9 cellular contexts compared by ENCODE assay signal in the genomic region with DNA sequence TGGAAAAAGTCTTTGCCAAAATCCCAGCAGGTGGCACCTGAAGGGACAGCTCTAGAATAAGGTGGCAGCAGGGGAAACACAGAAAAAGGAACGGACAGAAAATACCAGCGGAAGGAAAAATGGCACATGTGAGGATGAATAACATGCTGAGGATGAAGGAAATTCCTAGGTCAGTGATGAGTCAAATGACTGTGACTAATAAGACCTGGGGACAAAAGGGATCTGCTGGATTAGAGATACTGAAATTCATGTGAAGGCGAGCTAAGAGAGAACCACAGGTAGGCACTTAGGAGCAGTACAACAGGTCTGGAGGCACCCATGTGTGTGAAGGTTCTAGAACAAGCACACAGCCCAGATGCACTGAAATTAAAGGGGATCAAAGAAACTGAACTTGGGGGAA.
A peak's percentile ranks its signal among the peaks of the same experiment; 100 is the strongest.
DNase-seq lines count a peak whose midpoint lies in the region; ATAC-seq, FAIRE-seq and TF ChIP-seq lines count a peak whose summit lies in the region.
"Had no signal": no experiment of that assay in that cellular context is flagged by ENCODE, and none has a peak within 500 bp of the region (broad histone marks: within the 10 kb centered on the region; RNA-seq: fewer than 3 reads in every experiment).

No MANE protein-coding gene starts in this region.

- H3K9ac ChIP-seq in PC-3 (ENCODE audit: low read length) = peak overlapping the region; percentile 20
- no peak overlapping the region for H3K9ac ChIP-seq in endodermal cell (ENCODE audit: extremely low read depth, low read length, poor library complexity, severe bottlenecking)
- H3K9ac ChIP-seq in HepG2 (ENCODE audit: insufficient read depth, low read depth, low read length) = no peak overlapping the region

- H2AFZ ChIP-seq in PC-3 (ENCODE audit: low read length) (no peak overlapping the region), HepG2 (ENCODE audit: low read length) (no peak overlapping the region)

- peaks cover 81% of the 10 kb centered on the region for H3K36me3 Mint-ChIP-seq in CD8-positive, alpha-beta T cell
- H3K36me3 Mint-ChIP-seq in endodermal cell (ENCODE audit: low read depth) = no peaks in the 10 kb centered on the region

- peaks cover 5% of the 10 kb centered on the region for H3F3A ChIP-seq in PC-3 (ENCODE audit: low read length, unreplicated experiment)

- no peak for TF ChIP-seq RAD21 in HepG2 (CRISPR knock-in tag; IDR thresholded peaks at IDR 0.05)

- no peaks in the 10 kb centered on the region for H3K9me3 ChIP-seq in CD8-positive, alpha-beta T cell (ENCODE audit: low read length)
- H3K9me3 ChIP-seq in PC-3 (ENCODE audit: low read length) (no peaks in the 10 kb centered on the region), endodermal cell (ENCODE audit: control insufficient read depth, low read length) (no peaks in the 10 kb centered on the region), HepG2 (ENCODE audit: low read length) (no peaks in the 10 kb centered on the region)

- peak overlapping the region; percentile 59 for H3K4me2 ChIP-seq in PC-3 (ENCODE audit: low read length)
- H3K4me2 ChIP-seq in HepG2 (ENCODE audit: low read depth, low read length) = no peak overlapping the region

- no peaks in the 10 kb centered on the region for H3K27me3 ChIP-seq in CD8-positive, alpha-beta T cell (ENCODE audit: insufficient read depth, low read length)
- H3K27me3 ChIP-seq in PC-3 (ENCODE audit: low read length) (no peaks in the 10 kb centered on the region), endodermal cell (ENCODE audit: control insufficient read depth, insufficient read depth, low read length, poor library complexity, severe bottlenecking) (no peaks in the 10 kb centered on the region), HepG2 (ENCODE audit: control insufficient read depth in 1 of 2, insufficient read depth in 2 of 2, low read length in 2 of 2) (no peaks in the 10 kb centered on the region)

- BruUV-seq in PC-3 (replicated peaks; lab: Mats Ljungman, UMichigan) = no TSS peak
- BruUV-seq in HepG2 (replicated peaks; lab: Mats Ljungman, UMichigan) = no TSS peak

- H3K79me2 ChIP-seq in PC-3 (ENCODE audit: low read length) (no peaks in the 10 kb centered on the region), HepG2 (ENCODE audit: insufficient read depth, low read length) (no peaks in the 10 kb centered on the region)

- TF ChIP-seq POLR2A in HepG2 (IDR thresholded peaks at IDR 0.05; ENCODE audit: insufficient read depth in 1 of 2, low read depth in 2 of 2, low read length in 2 of 2) = no peak

- no peak for TF ChIP-seq EP300 in HepG2 (IDR thresholded peaks at IDR 0.05; ENCODE audit: low read depth in 2 of 2, low read length in 2 of 2)
- TF ChIP-seq EP300 in HepG2 (CRISPR knock-in tag; IDR thresholded peaks at IDR 0.05; ENCODE audit: borderline replicate concordance) = no peak

- H3K9me3 Mint-ChIP-seq in CD8-positive, alpha-beta T cell = no peaks in the 10 kb centered on the region
- no peaks in the 10 kb centered on the region for H3K9me3 Mint-ChIP-seq in endodermal cell

- 94 to 97% methylated on average over 3 of the region's 3 CpGs for WGBS in endodermal cell (ENCODE audit: insufficient coverage in 1 of 2, insufficient read length in 1 of 2), 2 experiments
- 98% methylated on average over 3 of the region's 3 CpGs for WGBS in HepG2 (ENCODE audit: low lambda C conversion rate)

- H3K27me3 Mint-ChIP-seq in CD8-positive, alpha-beta T cell (ENCODE audit: low read depth) = no peaks in the 10 kb centered on the region
- H3K27me3 Mint-ChIP-seq in endodermal cell (ENCODE audit: insufficient read depth) = no peaks in the 10 kb centered on the region

- H3K36me3 ChIP-seq in CD8-positive, alpha-beta T cell (ENCODE audit: insufficient read depth, low read length) = peaks cover 13% of the 10 kb centered on the region
- H3K36me3 ChIP-seq in PC-3 (ENCODE audit: low read depth, low read length) = no peaks in the 10 kb centered on the region
- no peaks in the 10 kb centered on the region for H3K36me3 ChIP-seq in endodermal cell (ENCODE audit: control insufficient read depth, insufficient read depth, low read length)
- H3K36me3 ChIP-seq in HepG2 (replicated peaks in 1 of 2; ENCODE audit: control insufficient read depth in 1 of 2, insufficient read depth in 2 of 2, low read length in 2 of 2) = peaks cover 2 to 14% of the 10 kb centered on the region in 2 experiments; a peak in 2 of 5 replicates

- intact Hi-C loops in CD8-positive, alpha-beta T cell (cut with DNase I, micrococcal nuclease) = loop anchor here in 1 of 2 experiments (2.0 kb wide), 1 partner anchor 16 kb away; no protein-coding TSS in a partner anchor
- intact Hi-C loops in PC-3 (cut with micrococcal nuclease) (loop anchor here (5.0 to 10.0 kb wide), 3 partner anchors 34 to 484 kb away; a partner anchor contains a TSS), HepG2 (cut with micrococcal nuclease; ENCODE audit: unreplicated experiment) (no loop called here)

- H3K4me3 ChIP-seq in CD8-positive, alpha-beta T cell (ENCODE audit: low read depth, low read length) = no peak overlapping the region
- H3K4me3 ChIP-seq in PC-3 (ENCODE audit: low read length) (no peak overlapping the region), endodermal cell (ENCODE audit: low read length) (no peak overlapping the region), HepG2 (replicated peaks in 1 of 3; ENCODE audit: insufficient read depth in 1 of 3, low read depth in 2 of 3, low read length in 3 of 3) (no peak overlapping the region)

- no peak overlapping the region for H3K27ac ChIP-seq in CD8-positive, alpha-beta T cell (ENCODE audit: low read depth, low read length)
- H3K27ac ChIP-seq in PC-3 (ENCODE audit: low read length) (peak overlapping the region; percentile 74), endodermal cell (ENCODE audit: low read depth, low read length) (no peak overlapping the region), HepG2 (ENCODE audit: extremely low read length, insufficient read depth, low read length) (no peak overlapping the region)

- no peak for TF ChIP-seq CTCF in CD8-positive, alpha-beta T cell (IDR thresholded peaks at IDR 0.05)
- no peak for TF ChIP-seq CTCF in PC-3 (conservative IDR thresholded peaks at IDR 0.05; ENCODE audit: low read depth, low read length)
- TF ChIP-seq CTCF in endodermal cell (conservative IDR thresholded peaks at IDR 0.05) = no peak
- no peak for TF ChIP-seq CTCF in HepG2 (CRISPR knock-in tag; IDR thresholded peaks at IDR 0.05)

- H3K4me1 ChIP-seq in CD8-positive, alpha-beta T cell (ENCODE audit: insufficient read depth, low read length) = peaks cover 66% of the 10 kb centered on the region
- H3K4me1 ChIP-seq in PC-3 (ENCODE audit: insufficient read depth, low read length) (peaks cover 42% of the 10 kb centered on the region), endodermal cell (ENCODE audit: control insufficient read depth, insufficient read depth, low read length) (no peaks in the 10 kb centered on the region), HepG2 (ENCODE audit: insufficient read depth, low read length) (peaks cover 29% of the 10 kb centered on the region)

- H3K4me3 Mint-ChIP-seq in CD8-positive, alpha-beta T cell = peak overlapping the region; percentile 38
- no peak overlapping the region for H3K4me3 Mint-ChIP-seq in endodermal cell

- no peak for DNase-seq in CD8-positive, alpha-beta T cell
- DNase-seq in PC-3 = peak; percentile 93
- no peak for DNase-seq in endodermal cell
- DNase-seq in pulmonary artery endothelial cell (ENCODE audit: low read depth, low spot score) = peak; percentile 13
- DNase-seq in cerebellar nuclear complex (lab: John Stamatoyannopoulos, UW) = no peak
- no peak for DNase-seq in HepG2 (ENCODE audit: low spot score)
- DNase-seq in NCI-H2227 treated with DMSO at 0.1 percent for 48 hours (lab: John Stamatoyannopoulos, UW) = no peak
- DNase-seq: glutamatergic neuron had no signal

- POLR2A ChIA-PET in CD8-positive, alpha-beta T cell (lab: Charles Lee) = no interaction called here
- POLR2A ChIA-PET in PC-3 (lab: Charles Lee; ENCODE audit: unreplicated experiment) (no interaction called here), HepG2 (lab: Yijun Ruan, JAX) (no interaction called here)

- CTCF ChIA-PET in CD8-positive, alpha-beta T cell (lab: Charles Lee) = no interaction called here
- CTCF ChIA-PET in PC-3 (lab: Charles Lee) (no interaction called here), HepG2 (lab: Yijun Ruan, JAX; ENCODE audit: low intra/inter-chr PET ratio, low total read pairs) (no interaction called here)

- in situ Hi-C loops in HepG2 (cut with HindIII; ENCODE audit: extremely low pct_ligation_motif_present, low pct_unique_long_range_greater_than_20kb) = no loop called here

- peaks cover 95% of the 10 kb centered on the region for H3K4me1 Mint-ChIP-seq in CD8-positive, alpha-beta T cell (ENCODE audit: low read depth)
- H3K4me1 Mint-ChIP-seq in endodermal cell = peaks cover 41% of the 10 kb centered on the region

- H3K9me2 ChIP-seq in PC-3 (replicated peaks; ENCODE audit: low read length) = no peaks in the 10 kb centered on the region

- peak overlapping the region; percentile 90 for H3K27ac Mint-ChIP-seq in CD8-positive, alpha-beta T cell
- H3K27ac Mint-ChIP-seq in endodermal cell = peak overlapping the region; percentile 12

- FAIRE-seq in HepG2 (lab: Jason Lieb, UNC) = no peak

- no peak for ATAC-seq in CD8-positive, alpha-beta T cell
- ATAC-seq in PC-3 (peak; percentile 44), HG02885 (IDR thresholded peaks at IDR 0.05; ENCODE audit: poor library complexity, unreplicated experiment) (no peak), HepG2 (no peak)

- no peaks in the 10 kb centered on the region for H4K20me1 ChIP-seq in PC-3 (ENCODE audit: low read length)
- 0 out of 2 replicates have a peak, but pooled peaks cover 3% of the 10 kb centered on the region for H4K20me1 ChIP-seq in HepG2 (ENCODE audit: insufficient read depth, low read length)

TF ChIP-seq in HepG2, 621 proteins besides CTCF, POLR2A, EP300 and RAD21 (continues in another document):
- TF ChIP-seq, protein P1, sequence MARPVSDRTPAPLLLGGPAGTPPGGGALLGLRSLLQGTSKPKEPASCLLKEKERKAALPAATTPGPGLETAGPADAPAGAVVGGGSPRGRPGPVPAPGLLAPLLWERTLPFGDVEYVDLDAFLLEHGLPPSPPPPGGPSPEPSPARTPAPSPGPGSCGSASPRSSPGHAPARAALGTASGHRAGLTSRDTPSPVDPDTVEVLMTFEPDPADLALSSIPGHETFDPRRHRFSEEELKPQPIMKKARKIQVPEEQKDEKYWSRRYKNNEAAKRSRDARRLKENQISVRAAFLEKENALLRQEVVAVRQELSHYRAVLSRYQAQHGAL (CRISPR knock-in tag; IDR thresholded peaks at IDR 0.05; ENCODE audit: not compliant biosample characterization) = no peak

Comparison
In these comparisons a context has a peak if more than half of its experiments do, and no peak if none do; other contexts are left out.
1. DNase-seq: peak in PC-3 (single experiment) and pulmonary artery endothelial cell (single experiment); none in CD8-positive, alpha-beta T cell (0 of 7), endodermal cell (single experiment), cerebellar nuclear complex (0 of 2), HepG2 (single experiment) and NCI-H2227 treated with DMSO at 0.1 percent for 48 hours (single experiment).